Comparison of ENCODE assay signal across 8 cellular contexts in genomic region chr20:62925420-62926228, GRCh38. TPM values are rescaled to one million over a fixed set of nuclear protein-coding genes. Genes with fewer than 3 reads are reported as not detected.
DNase-seq lines count a peak whose midpoint lies in the region; ATAC-seq, FAIRE-seq and TF ChIP-seq lines count a peak whose summit lies in the region.

No MANE protein-coding gene starts in this region.

- intact Hi-C loops in cardiac septum (cut with DNase I) = no loop called here
- intact Hi-C loops in GM12878 (cut with micrococcal nuclease; ENCODE audit: unreplicated experiment) = no loop called here

- TF ChIP-seq EP300 in GM12878 (IDR thresholded peaks at IDR 0.05; ENCODE audit: borderline replicate concordance in 1 of 2, control insufficient read depth in 1 of 2, low read depth in 2 of 2, low read length in 2 of 2) = no peak

- H3K4me1 ChIP-seq in cardiac muscle cell (ENCODE audit: low read depth) = peaks cover 26% of the 10 kb centered on the region
- peaks cover 46% of the 10 kb centered on the region for H3K4me1 ChIP-seq in RWPE2 (ENCODE audit: insufficient read depth, poor library complexity, severe bottlenecking)
- H3K4me1 ChIP-seq in GM12878 (ENCODE audit: control insufficient read depth, insufficient read depth, low read length) = peaks cover 25% of the 10 kb centered on the region

- peak overlapping the region; percentile 95 to 98 (median 97) for H3K4me3 Mint-ChIP-seq in immature natural killer cell

- DNase-seq in cardiac muscle cell (ENCODE audit: low read depth in 1 of 2, low spot score in 1 of 2) = peak; percentile 21 to 50
- DNase-seq in cardiac septum (ENCODE audit: low spot score) = no peak
- peak; percentile 84 for DNase-seq in RWPE2 (ENCODE audit: low spot score)
- no peak for DNase-seq in GM12878 (ENCODE audit: low read depth, low spot score)
- DNase-seq in immature natural killer cell = peak; percentile 57 to 59 (median 58)
- peak; percentile 37 for DNase-seq in stimulated activated CD4-positive, alpha-beta T cell treated with anti-CD3 and anti-CD28 coated beads, Interleukin-1b, Interleukin-23, amount 100 ng/mL, for 48 hours
- DNase-seq in NCI-H774 (lab: John Stamatoyannopoulos, UW) = no peak

- H3K79me2 ChIP-seq in GM12878 (ENCODE audit: control insufficient read depth, insufficient read depth, low read length) = peaks cover 99% of the 10 kb centered on the region

- BruUV-seq in GM12878 (replicated peaks; lab: Mats Ljungman, UMichigan) = no TSS peak

- H3K36me3 ChIP-seq in cardiac muscle cell (no peaks in the 10 kb centered on the region), RWPE2 (ENCODE audit: low read depth) (peaks cover 19% of the 10 kb centered on the region), GM12878 (ENCODE audit: control insufficient read depth in 2 of 2, insufficient read depth in 2 of 2, low read length in 1 of 2) (no peaks in the 10 kb centered on the region; a peak in 1 of 4 replicates)

- no peak for TF ChIP-seq RAD21 in GM12878 (IDR thresholded peaks at IDR 0.05; ENCODE audit: insufficient read depth, low read depth, low read length)

- peak overlapping the region; percentile 94 to 99 (median 97) for H3K27ac Mint-ChIP-seq in immature natural killer cell

- H4K20me1 ChIP-seq in GM12878 (ENCODE audit: control insufficient read depth, insufficient read depth) = peaks cover 16% of the 10 kb centered on the region

- peak overlapping the region; percentile 96 for H3K4me2 ChIP-seq in GM12878 (ENCODE audit: control insufficient read depth, insufficient read depth)

- peak overlapping the region; percentile 98 for H3K27ac ChIP-seq in cardiac muscle cell
- H3K27ac ChIP-seq in RWPE2 (ENCODE audit: poor library complexity, severe bottlenecking) = peak overlapping the region; percentile 82
- H3K27ac ChIP-seq in GM12878 (ENCODE audit: control insufficient read depth, insufficient read depth) = peak overlapping the region; percentile 96

- TF ChIP-seq POLR2A in GM12878 (IDR thresholded peaks at IDR 0.05; ENCODE audit: low read depth, low read length) = peak; percentile 77

- no peaks in the 10 kb centered on the region for H3K9me3 Mint-ChIP-seq in immature natural killer cell

- no peak for FAIRE-seq in GM12878 (lab: Jason Lieb, UNC)

- H3K4me1 Mint-ChIP-seq in immature natural killer cell = peaks cover 85 to 86% of the 10 kb centered on the region in 2 donors

- H3K36me3 Mint-ChIP-seq in immature natural killer cell = peaks cover 0 to 3% (median 0%) of the 10 kb centered on the region in 3 donors

- RAD21 ChIA-PET in GM12878 (lab: Charles Lee; ENCODE audit: unreplicated experiment) = interaction anchor here (1.3 to 1.8 kb wide), 3 partner anchors 24 to 103 kb away, joined by 4 to 5 read pairs (median 5); no protein-coding TSS in a partner anchor

- SMC1A ChIA-PET in GM12878 (lab: Charles Lee; ENCODE audit: uncharacterized antibody, unreplicated experiment) = interaction anchor here (1.3 to 2.1 kb wide), 3 partner anchors 25 to 47 kb away, joined by 3 to 5 read pairs (median 4); no protein-coding TSS in a partner anchor

- H2AFZ ChIP-seq in GM12878 (ENCODE audit: control insufficient read depth, low read depth, low read length) = peak overlapping the region; percentile 20; the same call in 1 of the 2 replicates

- POLR2A ChIA-PET in GM12878 (lab: Charles Lee) = interaction anchor here (1.4 to 5.4 kb wide), 3 partner anchors 10 to 28 kb away, joined by 7 to 59 read pairs (median 7); partner anchors contain the start of genes GID8 and SLC17A9

- no peaks in the 10 kb centered on the region for H3K9me3 ChIP-seq in cardiac muscle cell (ENCODE audit: low read depth)
- no peaks in the 10 kb centered on the region for H3K9me3 ChIP-seq in RWPE2 (ENCODE audit: severe bottlenecking)
- H3K9me3 ChIP-seq in GM12878 (replicated peaks; ENCODE audit: control insufficient read depth, insufficient read depth, low read length) = no peaks in the 10 kb centered on the region

- H3K27me3 ChIP-seq in cardiac muscle cell = no peaks in the 10 kb centered on the region
- no peaks in the 10 kb centered on the region for H3K27me3 ChIP-seq in RWPE2 (ENCODE audit: insufficient read depth, poor library complexity, severe bottlenecking)
- H3K27me3 ChIP-seq in GM12878 (replicated peaks in 1 of 2; ENCODE audit: control insufficient read depth in 2 of 2, insufficient read depth in 2 of 2, low read length in 1 of 2) = no peaks in the 10 kb centered on the region

- TF ChIP-seq CTCF in cardiac muscle cell (IDR thresholded peaks at IDR 0.05; ENCODE audit: low read depth, low read length) = no peak
- TF ChIP-seq CTCF in RWPE2 (IDR thresholded peaks at IDR 0.05; ENCODE audit: poor library complexity, severe bottlenecking) = no peak
- no peak for TF ChIP-seq CTCF in GM12878 (IDR thresholded peaks at IDR 0.05 in 2 of 3, conservative IDR thresholded peaks at IDR 0.05 in 1 of 3; ENCODE audit: control insufficient read depth in 2 of 3, extremely low read depth in 1 of 3, insufficient read depth in 1 of 3, low read depth in 3 of 3, low read length in 3 of 3)

- peak overlapping the region; percentile 83 for H3K9ac ChIP-seq in GM12878 (ENCODE audit: control insufficient read depth, insufficient read depth, low read length)

- in situ Hi-C loops in GM12878 (cut with MboI) = no loop called here

- H3K27me3 Mint-ChIP-seq in immature natural killer cell (ENCODE audit: low read depth in 3 of 3) = peaks cover 2 to 21% (median 9%) of the 10 kb centered on the region in 3 donors

- H3K4me3 ChIP-seq in cardiac muscle cell = peak overlapping the region; percentile 97
- H3K4me3 ChIP-seq in RWPE2 (ENCODE audit: severe bottlenecking) = peak overlapping the region; percentile 88
- H3K4me3 ChIP-seq in GM12878 = peak overlapping the region; percentile 64

- ATAC-seq in HG03139 (IDR thresholded peaks at IDR 0.05; ENCODE audit: unreplicated experiment) = peak; percentile 18
- no peak for ATAC-seq in RWPE2 (ENCODE audit: low read depth)
- peak; percentile 25 for ATAC-seq in GM12878

- WGBS in GM12878 (ENCODE audit: insufficient coverage, insufficient replicate concordance, low lambda C conversion rate, missing lambda C conversion rate) = under 1% methylated on average over 45 of the region's 63 CpGs

- CTCF ChIA-PET in GM12878 (lab: Yijun Ruan, JAX) = interaction anchor here (0.6 to 2.6 kb wide), 4 partner anchors 9 to 85 kb away, joined by 3 to 14 read pairs (median 10); no protein-coding TSS in a partner anchor

RNA-seq across cellular contexts. Expression of gene DIDO1, which starts 0.7 kb away (rescaled TPM):
- total RNA-seq in cardiac muscle cell (39.4 and 69.2 TPM in 2 replicates), cardiac septum (38.9 TPM), GM12878 (2014; rRNA removed) (40.9 and 41.5 TPM in 2 replicates), GM12878 (2014; rRNA removed; fragmentation: Illumina TruSeq; extraction: Trizol) (33.8 and 36.0 TPM in 2 replicates), GM12878 (2021) (52.1 and 56.4 TPM in 2 replicates)
- polyA plus RNA-seq in cardiac muscle cell (28.3 and 42.5 TPM in 2 replicates), GM12878 (2011; rRNA removed) (40.4 and 47.4 TPM in 2 replicates), GM12878 (2014; fragmentation: Illumina TruSeq; extraction: Trizol) (39.4 and 44.2 TPM in 2 replicates), GM12878 (2014; fragmentation: Nextera tagmentation; extraction: Ambion mirVana) (1 to 10 TPM; 5.5 to 7.8 TPM), GM12878 (2014; rRNA removed) (40.6 and 40.8 TPM in 2 replicates), GM12878 (2016; fragmentation: Nextera tagmentation; extraction: Ambion mirVana) (10 to 100 TPM; 24.7 to 28.5 TPM), immature natural killer cell (10 to 100 TPM; 23.1 to 48.8 (median 37.7) TPM)
- total RNA-seq in GM12878 (2013; cell fraction: nucleolus; rRNA removed) = 158 and 180 TPM in 2 replicates
- polyA plus RNA-seq in GM12878 (2011; ENCODE audit: low read depth) = 21.4 TPM
- polyA plus RNA-seq in GM12878 (2011; cell fraction: cytosol; rRNA removed) = 43.3 and 47.3 TPM in 2 replicates
- polyA plus RNA-seq in GM12878 (2011; cell fraction: nucleus; rRNA removed) = 185 and 192 TPM in 2 replicates
- polyA plus RNA-seq in GM12878 (2012) = 32.5 and 32.6 TPM in 2 replicates
- polyA minus RNA-seq in GM12878 (2011; rRNA and poly(A)+ RNA removed) = 38.1 and 42.9 TPM in 2 replicates
- polyA minus RNA-seq in GM12878 (2011; cell fraction: cytosol; rRNA and poly(A)+ RNA removed) = 12.7 and 13.5 TPM in 2 replicates
- polyA minus RNA-seq in GM12878 (2011; cell fraction: nucleus; rRNA and poly(A)+ RNA removed) = 38.0 and 59.5 TPM in 2 replicates

RNA-seq across cellular contexts. Expression of gene GID8, which starts 12.3 kb away (rescaled TPM):
- total RNA-seq in cardiac muscle cell = 42.1 and 49.5 TPM in 2 replicates
- polyA plus RNA-seq in cardiac muscle cell = 24.5 and 34.0 TPM in 2 replicates
- 16.4 TPM for total RNA-seq in cardiac septum
- 16.8 and 17.6 TPM in 2 replicates for total RNA-seq in GM12878 (2013; cell fraction: nucleolus; rRNA removed)
- total RNA-seq in GM12878 (2014; rRNA removed) = 21.7 and 25.2 TPM in 2 replicates
- total RNA-seq in GM12878 (2014; rRNA removed; fragmentation: Illumina TruSeq; extraction: Trizol) = 21.7 and 22.7 TPM in 2 replicates
- 33.1 and 33.8 TPM in 2 replicates for total RNA-seq in GM12878 (2021)
- 19.1 TPM for polyA plus RNA-seq in GM12878 (2011; ENCODE audit: low read depth)
- polyA plus RNA-seq in GM12878 (2011; rRNA removed) = 28.2 and 30.6 TPM in 2 replicates
- polyA plus RNA-seq in GM12878 (2011; cell fraction: cytosol; rRNA removed) = 29.1 and 34.1 TPM in 2 replicates
- 19.5 and 22.0 TPM in 2 replicates for polyA plus RNA-seq in GM12878 (2011; cell fraction: nucleus; rRNA removed)
- polyA plus RNA-seq in GM12878 (2012) = 21.7 and 23.3 TPM in 2 replicates
- polyA plus RNA-seq in GM12878 (2014; fragmentation: Illumina TruSeq; extraction: Trizol) = 17.6 and 22.8 TPM in 2 replicates
- polyA plus RNA-seq in GM12878 (2014; fragmentation: Nextera tagmentation; extraction: Ambion mirVana) = 10 to 100 TPM; 12.0 to 13.2 TPM
- polyA plus RNA-seq in GM12878 (2014; rRNA removed) = 27.9 and 29.8 TPM in 2 replicates
- 10 to 100 TPM; 16.5 to 20.1 TPM for polyA plus RNA-seq in GM12878 (2016; fragmentation: Nextera tagmentation; extraction: Ambion mirVana)
- polyA minus RNA-seq in GM12878 (2011; rRNA and poly(A)+ RNA removed) = 26.9 and 30.9 TPM in 2 replicates
- polyA minus RNA-seq in GM12878 (2011; cell fraction: cytosol; rRNA and poly(A)+ RNA removed) = 11.3 and 11.9 TPM in 2 replicates
- 7.1 and 9.1 TPM in 2 replicates for polyA minus RNA-seq in GM12878 (2011; cell fraction: nucleus; rRNA and poly(A)+ RNA removed)
- polyA plus RNA-seq in immature natural killer cell = 10 to 100 TPM; 20.7 to 26.8 (median 21.3) TPM

RNA-seq across cellular contexts. Expression of gene SLC17A9, which starts 26.9 kb away (rescaled TPM):
- total RNA-seq in cardiac muscle cell (2.5 and 3.2 TPM in 2 replicates), cardiac septum (1.7 TPM), GM12878 (2014; rRNA removed) (27.8 and 35.8 TPM in 2 replicates), GM12878 (2014; rRNA removed; fragmentation: Illumina TruSeq; extraction: Trizol) (15.7 and 17.5 TPM in 2 replicates), GM12878 (2021) (60.2 and 74.1 TPM in 2 replicates)
- polyA plus RNA-seq in cardiac muscle cell (1.8 and 4.1 TPM in 2 replicates), GM12878 (2011; rRNA removed) (13.0 and 22.9 TPM in 2 replicates), GM12878 (2014; fragmentation: Illumina TruSeq; extraction: Trizol) (5.8 and 19.2 TPM in 2 replicates), GM12878 (2014; fragmentation: Nextera tagmentation; extraction: Ambion mirVana) (1 to 10 TPM in 1 of 2 experiments, under 1 TPM in 1; 0.72 to 3.9 TPM), GM12878 (2014; rRNA removed) (67.1 and 83.6 TPM in 2 replicates), GM12878 (2016; fragmentation: Nextera tagmentation; extraction: Ambion mirVana) (10 to 100 TPM; 57.9 to 67.0 TPM), immature natural killer cell (1 to 10 TPM in 2 of 3 donors, under 1 TPM in 1; 0.95 to 3.5 (median 2.0) TPM)
- total RNA-seq in GM12878 (2013; cell fraction: nucleolus; rRNA removed) = 130 and 134 TPM in 2 replicates
- polyA plus RNA-seq in GM12878 (2011; ENCODE audit: low read depth) = 18.7 TPM
- 33.9 and 65.4 TPM in 2 replicates for polyA plus RNA-seq in GM12878 (2011; cell fraction: cytosol; rRNA removed)
- polyA plus RNA-seq in GM12878 (2011; cell fraction: nucleus; rRNA removed) = 742 and 791 TPM in 2 replicates
- polyA plus RNA-seq in GM12878 (2012) = 52.1 and 66.9 TPM in 2 replicates
- 6.9 and 18.1 TPM in 2 replicates for polyA minus RNA-seq in GM12878 (2011; rRNA and poly(A)+ RNA removed)
- 9.0 and 11.0 TPM in 2 replicates for polyA minus RNA-seq in GM12878 (2011; cell fraction: cytosol; rRNA and poly(A)+ RNA removed)
- polyA minus RNA-seq in GM12878 (2011; cell fraction: nucleus; rRNA and poly(A)+ RNA removed) = 49.8 and 62.0 TPM in 2 replicates

Comparison
In these comparisons a context has a peak if more than half of its experiments do, and no peak if none do; other contexts are left out.
1. DNase-seq: peak in cardiac muscle cell (2 of 2), RWPE2 (single experiment), immature natural killer cell (3 of 3) and stimulated activated CD4-positive, alpha-beta T cell treated with anti-CD3 and anti-CD28 coated beads, Interleukin-1b, Interleukin-23, amount 100 ng/mL, for 48 hours (single experiment); none in cardiac septum (single experiment), GM12878 (single experiment) and NCI-H774 (single experiment).
2. Peak in every context shown above with its lines, with median percentiles within 50 percentile points of each other: H3K27ac ChIP-seq and H3K4me3 ChIP-seq.